Comparison of ENCODE assay signal across 6 cellular contexts in the genomic region with DNA sequence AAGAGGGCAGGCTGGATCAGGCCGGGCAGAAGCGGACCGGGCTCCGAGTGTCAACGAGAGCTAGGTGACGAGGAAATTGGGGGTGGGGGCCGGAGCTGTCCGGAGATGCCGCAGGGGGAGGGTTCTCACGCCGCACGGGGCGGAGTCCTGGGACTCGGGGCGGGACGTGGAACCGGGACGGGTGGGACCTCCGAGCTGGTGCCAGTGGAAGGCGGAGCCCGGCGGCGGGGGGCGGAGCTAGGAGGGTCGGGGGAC. TPM values are rescaled to one million over a fixed set of nuclear protein-coding genes. Genes with fewer than 3 reads are reported as not detected.
A peak's percentile ranks its signal among the peaks of the same experiment; 100 is the strongest.
DNase-seq lines count a peak whose midpoint lies in the region; TF ChIP-seq lines count a peak whose summit lies in the region.

No MANE protein-coding gene starts in this region.

- under 1% methylated on average over 25 of the region's 25 CpGs for WGBS in thymus

- H3K9me3 ChIP-seq in Caco-2 (no peaks in the 10 kb centered on the region), Karpas-422 (ENCODE audit: low read length) (no peaks in the 10 kb centered on the region), thymus (ENCODE audit: control insufficient read depth) (no peaks in the 10 kb centered on the region)

- no peak overlapping the region for H2AFZ ChIP-seq in Karpas-422 (ENCODE audit: low read length)

- H4K20me1 ChIP-seq in Karpas-422 (ENCODE audit: insufficient read depth, low read depth, low read length) = peaks cover 6% of the 10 kb centered on the region; the same call in 1 of the 2 replicates

- TF ChIP-seq CTCF in Caco-2 (IDR thresholded peaks at IDR 0.05; ENCODE audit: insufficient read depth in 1 of 2, low read depth in 1 of 2, low read length in 1 of 2, severe bottlenecking in 1 of 2, unreplicated experiment in 1 of 2) = no peak
- no peak for TF ChIP-seq CTCF in foreskin fibroblast (IDR thresholded peaks at IDR 0.05; ENCODE audit: low read depth, low read length)

- H3K27ac Mint-ChIP-seq in Caco-2 (ENCODE audit: unreplicated experiment) = peak overlapping the region; percentile 90

- H3K9me2 ChIP-seq in Karpas-422 (replicated peaks; ENCODE audit: insufficient read depth, low read length) = no peaks in the 10 kb centered on the region

- H3K27ac ChIP-seq in Karpas-422 (ENCODE audit: low read length) (peak overlapping the region; percentile 81), thymus (ENCODE audit: low read depth) (peak overlapping the region; percentile 96)

- POLR2A ChIA-PET in Caco-2 (lab: Charles Lee) = interaction anchor here (0.5 to 1.6 kb wide), 17 partner anchors 9 to 1454 kb away, joined by 3 to 15 read pairs (median 5); partner anchors contain the start of genes DNAJC4, ESRRA, NUDT22 and PRDX5

- no TSS peak for BruUV-seq in Caco-2 (replicated peaks; lab: Mats Ljungman, UMichigan)

- no peaks in the 10 kb centered on the region for H3K27me3 Mint-ChIP-seq in Caco-2 (ENCODE audit: insufficient read depth, unreplicated experiment)

- H3K36me3 ChIP-seq in Caco-2 (ENCODE audit: control insufficient read depth, insufficient read depth, low read length) (peaks cover 3% of the 10 kb centered on the region; the same call in 1 of the 2 replicates), Karpas-422 (ENCODE audit: insufficient read depth, low read length) (peaks cover 10% of the 10 kb centered on the region; the same call in 1 of the 2 replicates), thymus (ENCODE audit: control insufficient read depth, insufficient read depth) (peaks cover 19% of the 10 kb centered on the region)

- H3K4me1 ChIP-seq in Caco-2 (peaks cover 19% of the 10 kb centered on the region), Karpas-422 (ENCODE audit: low read length) (peaks cover 54% of the 10 kb centered on the region), thymus (ENCODE audit: control insufficient read depth, insufficient read depth, low read length) (peaks cover 20% of the 10 kb centered on the region)

- CTCF ChIA-PET in Caco-2 (lab: Charles Lee) = interaction anchor here (0.6 to 1.1 kb wide), 8 partner anchors 9 to 1182 kb away, joined by 3 to 13 read pairs (median 3); partner anchors contain the start of genes ESRRA and STIP1

- peaks cover 29% of the 10 kb centered on the region for H3K79me2 ChIP-seq in Karpas-422 (ENCODE audit: low read length)

- H3K4me2 ChIP-seq in Karpas-422 (ENCODE audit: low read depth, low read length, poor library complexity, severe bottlenecking) = peak overlapping the region; percentile 80

- H3K36me3 Mint-ChIP-seq in Caco-2 (ENCODE audit: insufficient read depth, unreplicated experiment) = peaks cover 64% of the 10 kb centered on the region

- peak overlapping the region; percentile 88 for H3K9ac ChIP-seq in Karpas-422 (ENCODE audit: low read length)

- H3K4me1 Mint-ChIP-seq in Caco-2 (ENCODE audit: low read depth, unreplicated experiment) = peaks cover 15% of the 10 kb centered on the region

- intact Hi-C loops in Caco-2 (cut with micrococcal nuclease; ENCODE audit: unreplicated experiment) = loop anchor here (1.0 to 2.0 kb wide), 2 partner anchors 56 to 64 kb away; partner anchors contain the start of gene ESRRA

- H3K9me3 Mint-ChIP-seq in Caco-2 (ENCODE audit: unreplicated experiment) = no peaks in the 10 kb centered on the region

- H3K4me3 Mint-ChIP-seq in Caco-2 (ENCODE audit: unreplicated experiment) = peak overlapping the region; percentile 88

- H3K4me3 ChIP-seq in Caco-2 (ENCODE audit: low read depth, low read length) = peak overlapping the region; percentile 95
- H3K4me3 ChIP-seq in Karpas-422 (ENCODE audit: low read length) = peak overlapping the region; percentile 85
- peak overlapping the region; percentile 62 to 65 for H3K4me3 ChIP-seq in foreskin fibroblast (ENCODE audit: low read depth in 1 of 2, low read length in 2 of 2)
- H3K4me3 ChIP-seq in thymus (ENCODE audit: low read length) = peak overlapping the region; percentile 54

- no peak for DNase-seq in Caco-2
- no peak for DNase-seq in Karpas-422
- no peak for DNase-seq in foreskin fibroblast
- no peak for DNase-seq in NCI-H2081 treated with DMSO at 0.1 percent for 48 hours (lab: John Stamatoyannopoulos, UW)
- DNase-seq in stimulated activated naive CD4-positive, alpha-beta T cell treated with Interleukin-2 at 50 U/mL for 16 hours (lab: John Stamatoyannopoulos, UW) = no peak

- no peaks in the 10 kb centered on the region for H3K27me3 ChIP-seq in Caco-2 (replicated peaks; ENCODE audit: control insufficient read depth, insufficient read depth, low read length)
- no peaks in the 10 kb centered on the region for H3K27me3 ChIP-seq in Karpas-422 (ENCODE audit: low read length)
- no peaks in the 10 kb centered on the region for H3K27me3 ChIP-seq in thymus (ENCODE audit: control insufficient read depth, insufficient read depth)

RNA-seq across cellular contexts. Expression of gene FKBP2, which starts 0.2 kb away (rescaled TPM):
- total RNA-seq in Caco-2 (2022) = 70.2 and 76.8 TPM in 2 replicates
- total RNA-seq in Karpas-422 (2014; rRNA removed; shearing (Covaris generic); ENCODE audit: low replicate concordance) = 27.8 and 73.4 TPM in 2 replicates
- polyA plus RNA-seq in thymus = 128 TPM

RNA-seq across cellular contexts. Expression of gene PPP1R14B, which starts 5.6 kb away (rescaled TPM):
- total RNA-seq in Caco-2 (2022) = 162 and 185 TPM in 2 replicates
- 111 and 256 TPM in 2 replicates for total RNA-seq in Karpas-422 (2014; rRNA removed; shearing (Covaris generic); ENCODE audit: low replicate concordance)
- polyA plus RNA-seq in thymus = 105 TPM

RNA-seq across cellular contexts. Expression of gene VEGFB, which starts 6.7 kb away (rescaled TPM):
- total RNA-seq in Caco-2 (2022) = 60.6 and 61.7 TPM in 2 replicates
- total RNA-seq in Karpas-422 (2014; rRNA removed; shearing (Covaris generic); ENCODE audit: low replicate concordance) = 43.4 and 67.9 TPM in 2 replicates
- polyA plus RNA-seq in thymus = 70.2 TPM

RNA-seq across cellular contexts. Expression of gene PLCB3, which starts 10.2 kb away (rescaled TPM):
- total RNA-seq in Caco-2 (2022) = 37.5 and 40.6 TPM in 2 replicates
- 5.7 and 12.7 TPM in 2 replicates for total RNA-seq in Karpas-422 (2014; rRNA removed; shearing (Covaris generic); ENCODE audit: low replicate concordance)
- 7.3 TPM for polyA plus RNA-seq in thymus

RNA-seq across cellular contexts. Expression of gene DNAJC4, which starts 10.8 kb away (rescaled TPM):
- total RNA-seq in Caco-2 (2022) = 22.3 and 22.9 TPM in 2 replicates
- 32.0 and 51.0 TPM in 2 replicates for total RNA-seq in Karpas-422 (2014; rRNA removed; shearing (Covaris generic); ENCODE audit: low replicate concordance)
- 134 TPM for polyA plus RNA-seq in thymus
